8 cellular contexts compared by ENCODE assay signal in genomic region chr10:68550747-68551411, GRCh38. TPM values are rescaled to one million over a fixed set of nuclear protein-coding genes. Genes with fewer than 3 reads are reported as not detected.
DNase-seq lines count a peak whose midpoint lies in the region; FAIRE-seq and TF ChIP-seq lines count a peak whose summit lies in the region.

No MANE protein-coding gene starts in this region.

- no peaks in the 10 kb centered on the region for H3K27me3 Mint-ChIP-seq in brain

- no peaks in the 10 kb centered on the region for H3K9me3 Mint-ChIP-seq in brain

- peaks cover 5% of the 10 kb centered on the region for H3K4me1 Mint-ChIP-seq in brain

- H3K4me3 Mint-ChIP-seq in brain: peak overlapping the region in 2 of 5 experiments; percentile 19 to 41

- no peak for FAIRE-seq in D721Med (lab: Jason Lieb, UNC)

- DNase-seq in D721Med (ENCODE audit: insufficient read length, low spot score): peak; percentile 39
- DNase-seq in GM19240 (ENCODE audit: insufficient read length, low spot score): peak; percentile 62
- DNase-seq in KG1 (lab: John Stamatoyannopoulos, UW): peak; percentile 14
- DNase-seq in RKO (ENCODE audit: low spot score): peak; percentile 70
- DNase-seq in iPS-NIHi7 (ENCODE audit: extremely low spot score): peak; percentile 82
- peak; percentile 16 for DNase-seq in stimulated activated CD4-positive, alpha-beta T cell treated with anti-CD3 and anti-CD28 coated beads, Interleukin-2, amount 100 ng/mL, for 4 hours (ENCODE audit: low read depth)
- no peak for DNase-seq in activated CD4-positive, CD25-positive, alpha-beta regulatory T cell (lab: John Stamatoyannopoulos, UW)

- no peaks in the 10 kb centered on the region for H3K36me3 Mint-ChIP-seq in brain

- TF ChIP-seq CTCF in D721Med (IDR thresholded peaks at IDR 0.05; ENCODE audit: insufficient read depth, missing control alignments) (peak; percentile 72), brain (conservative IDR thresholded peaks at IDR 0.05) (peak; percentile 61 to 76)

- peak overlapping the region in 2 of 5 experiments; percentile 12 to 66 for H3K27ac Mint-ChIP-seq in brain

RNA-seq across cellular contexts. Expression of gene TET1, which starts 9.3 kb away (rescaled TPM):
- polyA plus RNA-seq in brain (ENCODE audit: insufficient read depth, low read depth, low replicate concordance): 1.8 TPM

RNA-seq across cellular contexts. Expression of gene SLC25A16, which starts 23.6 kb away (rescaled TPM):
- 3.8 TPM for polyA plus RNA-seq in brain (ENCODE audit: insufficient read depth, low read depth, low replicate concordance)

Comparison
In these comparisons a context has a peak if more than half of its experiments do, and no peak if none do; other contexts are left out.
1. DNase-seq: peak in D721Med (single experiment), GM19240 (single experiment), KG1 (single experiment), RKO (single experiment), iPS-NIHi7 (single experiment) and stimulated activated CD4-positive, alpha-beta T cell treated with anti-CD3 and anti-CD28 coated beads, Interleukin-2, amount 100 ng/mL, for 4 hours (single experiment); none in activated CD4-positive, CD25-positive, alpha-beta regulatory T cell (0 of 4).